In genomic region chr18:26963292-26963691, GRCh38 we compare ENCODE assay signal across 13 cellular contexts.
A peak's percentile ranks its signal among the peaks of the same experiment; 100 is the strongest.
DNase-seq lines count a peak whose midpoint lies in the region; ATAC-seq and TF ChIP-seq lines count a peak whose summit lies in the region.
"Had no signal": no experiment of that assay in that cellular context is flagged by ENCODE, and none has a peak within 500 bp of the region (broad histone marks: within the 10 kb centered on the region; RNA-seq: fewer than 3 reads in every experiment).

No MANE protein-coding gene starts in this region.

- ATAC-seq in activated CD4-positive, CD25-positive, alpha-beta regulatory T cell treated with anti-CD3 and anti-CD28 coated beads, Interleukin-2, amount 50 U/mL, for 24 hours, result no peak
- ATAC-seq in T-helper 17 cell, result no peak

- H3K27ac Mint-ChIP-seq in endodermal cell (no peak overlapping the region), neural crest cell (ENCODE audit: unreplicated experiment) (no peak overlapping the region), T-helper 17 cell (no peak overlapping the region)
- H3K27ac Mint-ChIP-seq: memory B cell had no signal

- peak; percentile 20 for TF ChIP-seq CTCF in endodermal cell (conservative IDR thresholded peaks at IDR 0.05)
- TF ChIP-seq CTCF in neural crest cell (conservative IDR thresholded peaks at IDR 0.05), result peak; percentile 45

- no peak for TF ChIP-seq EP300 in Ishikawa (IDR thresholded peaks at IDR 0.05; ENCODE audit: borderline replicate concordance)

- no peak overlapping the region for H3K27ac ChIP-seq in endodermal cell (ENCODE audit: low read depth, low read length)
- H3K27ac ChIP-seq: thoracic aorta had no signal

- no peaks in the 10 kb centered on the region for H3K36me3 ChIP-seq in endodermal cell (ENCODE audit: control insufficient read depth, insufficient read depth, low read length)
- H3K36me3 ChIP-seq: thoracic aorta had no signal

- H3K4me3 ChIP-seq in endodermal cell (ENCODE audit: low read length), result no peak overlapping the region
- H3K4me3 ChIP-seq: thoracic aorta had no signal

- H3K4me1 Mint-ChIP-seq in endodermal cell, result no peaks in the 10 kb centered on the region
- peaks cover 54% of the 10 kb centered on the region for H3K4me1 Mint-ChIP-seq in neural crest cell
- no peaks in the 10 kb centered on the region for H3K4me1 Mint-ChIP-seq in T-helper 17 cell
- H3K4me1 Mint-ChIP-seq: memory B cell had no signal

- DNase-seq in NCI-H82 treated with DMSO at 0.1 percent for 48 hours (lab: John Stamatoyannopoulos, UW; ENCODE audit: unreplicated experiment) (peak; percentile 19), endodermal cell (no peak), neural crest cell (ENCODE audit: low read depth, low spot score) (no peak), T-helper 17 cell (no peak)
- DNase-seq in activated CD4-positive, alpha-beta T cell treated with anti-CD3 and anti-CD28 coated beads for 1 hour, result no peak
- DNase-seq: central memory CD4-positive, alpha-beta T cell; NCI-H446; retina; T-helper 9 cell had no signal

- H3K27me3 Mint-ChIP-seq in endodermal cell (ENCODE audit: insufficient read depth), result no peaks in the 10 kb centered on the region
- no peaks in the 10 kb centered on the region for H3K27me3 Mint-ChIP-seq in neural crest cell (ENCODE audit: low read depth)
- no peaks in the 10 kb centered on the region for H3K27me3 Mint-ChIP-seq in T-helper 17 cell
- H3K27me3 Mint-ChIP-seq: memory B cell had no signal

- H3K4me3 Mint-ChIP-seq in endodermal cell (no peak overlapping the region), neural crest cell (no peak overlapping the region), T-helper 17 cell (no peak overlapping the region)
- H3K4me3 Mint-ChIP-seq: memory B cell had no signal

- H3K36me3 Mint-ChIP-seq in endodermal cell (ENCODE audit: low read depth) (peaks cover 7% of the 10 kb centered on the region), neural crest cell (ENCODE audit: low read depth) (no peaks in the 10 kb centered on the region), T-helper 17 cell (ENCODE audit: low read depth) (no peaks in the 10 kb centered on the region)
- H3K36me3 Mint-ChIP-seq: memory B cell had no signal

- H3K27me3 ChIP-seq in endodermal cell (ENCODE audit: control insufficient read depth, insufficient read depth, low read length, poor library complexity, severe bottlenecking), result no peaks in the 10 kb centered on the region

- no peak overlapping the region for H3K9ac ChIP-seq in endodermal cell (ENCODE audit: extremely low read depth, low read length, poor library complexity, severe bottlenecking)

- peak; percentile 42 for TF ChIP-seq RAD21 in Ishikawa (IDR thresholded peaks at IDR 0.05; ENCODE audit: low read depth)

- H3K4me1 ChIP-seq in endodermal cell (ENCODE audit: control insufficient read depth, insufficient read depth, low read length), result no peaks in the 10 kb centered on the region

- H3K9me3 ChIP-seq in endodermal cell (ENCODE audit: control insufficient read depth, low read length) (no peaks in the 10 kb centered on the region), T-helper 17 cell (ENCODE audit: control insufficient read depth, low read length, poor library complexity, severe bottlenecking) (no peaks in the 10 kb centered on the region)
- H3K9me3 ChIP-seq: thoracic aorta had no signal

- WGBS in endodermal cell (ENCODE audit: insufficient coverage in 1 of 2, insufficient read length in 1 of 2), 2 experiments, result 87 to 100% methylated on average over 1 to 3 of the region's 3 CpGs

- H3K9me3 Mint-ChIP-seq in endodermal cell (peaks cover 2% of the 10 kb centered on the region), neural crest cell (peaks cover 4% of the 10 kb centered on the region)

TF ChIP-seq in Ishikawa, 13 proteins besides CTCF, POLR2A, EP300 and RAD21:
- no peak for TF ChIP-seq CREB1 (IDR thresholded peaks at IDR 0.05; ENCODE audit: low read depth)
- no peak for TF ChIP-seq NFIC (IDR thresholded peaks at IDR 0.05)
- no peak for TF ChIP-seq REST (IDR thresholded peaks at IDR 0.05; ENCODE audit: low read depth)
- no peak for TF ChIP-seq EGR1 (IDR thresholded peaks at IDR 0.05)
- no peak for TF ChIP-seq MAX (IDR thresholded peaks at IDR 0.05)
- TF ChIP-seq FOXM1 (IDR thresholded peaks at IDR 0.05; ENCODE audit: borderline replicate concordance, low read depth), result no peak
- TF ChIP-seq USF1 (IDR thresholded peaks at IDR 0.05), result no peak
- TF ChIP-seq CEBPB (IDR thresholded peaks at IDR 0.05), result no peak
- no peak for TF ChIP-seq TEAD4 (IDR thresholded peaks at IDR 0.05)
- TF ChIP-seq ZBTB7A (IDR thresholded peaks at IDR 0.05; ENCODE audit: low read depth), result no peak
- TF ChIP-seq TCF12 (IDR thresholded peaks at IDR 0.05; ENCODE audit: low read depth), result no peak
- no peak for TF ChIP-seq YY1 (IDR thresholded peaks at IDR 0.05; ENCODE audit: low read depth)
- TF ChIP-seq TAF1 (IDR thresholded peaks at IDR 0.05; ENCODE audit: low read depth), result no peak
